Comparison of ENCODE assay signal across 32 cellular contexts in genomic region chr20:61205769-61206168, GRCh38. TPM values are rescaled to one million over a fixed set of nuclear protein-coding genes. Genes with fewer than 3 reads are reported as not detected.
"Had no signal": no experiment of that assay in that cellular context is flagged by ENCODE, and none has a peak within 500 bp of the region (broad histone marks: within the 10 kb centered on the region; RNA-seq: fewer than 3 reads in every experiment).

No MANE protein-coding gene starts in this region.

- H3K4me3 ChIP-seq: cardiac muscle cell, SJSA1 had no signal

- H3K27me3 Mint-ChIP-seq: activated CD4-positive, alpha-beta T cell treated with anti-CD3 and anti-CD28 coated beads, Interleukin-2, amount 10 ng/mL, durations not matched to agents 24 days and 14 days had no signal

- H3K9me3 ChIP-seq: SJSA1, SK-N-SH had no signal

- ATAC-seq: activated CD8-positive, alpha-beta T cell treated with anti-CD3 and anti-CD28 coated beads for 36 hours; activated T-cell treated with anti-CD3 and anti-CD28 coated beads, Interleukin-2, amount 50 U/mL, for 72 hours; activated T-helper 17 cell treated with anti-CD3 and anti-CD28 coated beads, Interleukin-2, amount 50 U/mL, for 72 hours had no signal

- H3K4me1 Mint-ChIP-seq: activated CD4-positive, alpha-beta T cell treated with anti-CD3 and anti-CD28 coated beads, Interleukin-2, amount 10 ng/mL, durations not matched to agents 24 days and 14 days; activated naive CD8-positive, alpha-beta T cell treated with anti-CD3 and anti-CD28 coated beads for 36 hours; central memory CD8-positive, alpha-beta T cell had no signal

- H3K9me3 Mint-ChIP-seq: activated CD4-positive, alpha-beta T cell treated with anti-CD3 and anti-CD28 coated beads, Interleukin-2, amount 10 ng/mL, durations not matched to agents 24 days and 14 days; activated naive CD8-positive, alpha-beta T cell treated with anti-CD3 and anti-CD28 coated beads for 36 hours; T-helper 2 cell treated with Interferon-gamma antibody and Interleukin-4, amounts not matched to agents 5 μg/mL and 100 μg/mL, for 36 hours had no signal

- H3K4me1 ChIP-seq: SJSA1 had no signal

- H3K36me3 Mint-ChIP-seq: activated naive CD8-positive, alpha-beta T cell treated with anti-CD3 and anti-CD28 coated beads for 36 hours had no signal

- H3K4me2 ChIP-seq: KMS-11, SK-N-SH had no signal

- DNase-seq: activated CD4-positive, alpha-beta T cell treated with anti-CD3 and anti-CD28 coated beads, Interleukin-2, amount 10 ng/mL, durations not matched to agents 24 days and 14 days; activated CD4-positive, alpha-beta T cell treated with anti-CD3 and anti-CD28 coated beads, Interleukin-2, amount 50 U/mL, for 4 hours; activated CD8-positive, alpha-beta T cell treated with anti-CD3 and anti-CD28 coated beads for 36 hours; activated effector memory CD4-positive, alpha-beta T cell treated with anti-CD3 and anti-CD28 coated beads, Interleukin-2, amount 50 U/mL, for 16 hours; activated naive CD4-positive, alpha-beta T cell; activated naive CD4-positive, alpha-beta T cell treated with anti-CD3 and anti-CD28 coated beads, Interleukin-2, amount 50 U/mL, for 16 hours; activated naive CD8-positive, alpha-beta T cell treated with anti-CD3 and anti-CD28 coated beads for 36 hours; activated T-cell treated with anti-CD3 and anti-CD28 coated beads, Interleukin-2, amount 50 U/mL, for 1 hour; activated T-cell treated with anti-CD3 and anti-CD28 coated beads, Interleukin-2, amount 50 U/mL, for 72 hours; amniotic stem cell; aorta; brain microvascular endothelial cell; NCI-H1048; NCI-H1105 treated with DMSO at 0.1 percent for 48 hours; NCI-H1436; NCI-H1694; NCI-H2029; NCI-H510A; NCI-H526; NCI-H748 treated with DMSO at 0.1 percent for 48 hours; NK-92 treated with Interleukin-12 subunit alpha and Interleukin-12 subunit beta, amount 100 ng/mL, for 24 hours; OCI-M1; SHP77 treated with DMSO at 0.1 percent for 48 hours; SK-N-SH had no signal

- H3K4me3 Mint-ChIP-seq: activated CD4-positive, alpha-beta T cell treated with anti-CD3 and anti-CD28 coated beads, Interleukin-2, amount 10 ng/mL, durations not matched to agents 24 days and 14 days; activated CD8-positive, alpha-beta T cell treated with anti-CD3 and anti-CD28 coated beads for 36 hours; activated naive CD8-positive, alpha-beta T cell treated with anti-CD3 and anti-CD28 coated beads for 36 hours; activated T-cell treated with anti-CD3 and anti-CD28 coated beads, Interleukin-2, amount 50 U/mL, for 72 hours; activated T-helper 17 cell treated with anti-CD3 and anti-CD28 coated beads, Interleukin-2, amount 50 U/mL, for 72 hours; central memory CD8-positive, alpha-beta T cell; T-helper 1 cell treated with Interleukin-12 subunit alpha and Interleukin-12 subunit beta and Interleukin-4 antibody, amounts not matched to agents 30 μg/mL and 1 μg/mL, for 36 hours; T-helper 2 cell treated with Interferon-gamma antibody and Interleukin-4, amounts not matched to agents 5 μg/mL and 100 μg/mL, for 36 hours had no signal

- H3K27ac Mint-ChIP-seq: activated CD4-positive, alpha-beta T cell treated with anti-CD3 and anti-CD28 coated beads, Interleukin-2, amount 10 ng/mL, durations not matched to agents 24 days and 14 days; activated CD8-positive, alpha-beta T cell treated with anti-CD3 and anti-CD28 coated beads for 36 hours; activated naive CD8-positive, alpha-beta T cell treated with anti-CD3 and anti-CD28 coated beads for 36 hours; activated T-cell treated with anti-CD3 and anti-CD28 coated beads, Interleukin-2, amount 50 U/mL, for 72 hours; activated T-helper 17 cell treated with anti-CD3 and anti-CD28 coated beads, Interleukin-2, amount 50 U/mL, for 72 hours; T-helper 1 cell treated with Interleukin-12 subunit alpha and Interleukin-12 subunit beta and Interleukin-4 antibody, amounts not matched to agents 30 μg/mL and 1 μg/mL, for 36 hours; T-helper 2 cell treated with Interferon-gamma antibody and Interleukin-4, amounts not matched to agents 5 μg/mL and 100 μg/mL, for 36 hours had no signal

- H3K27me3 ChIP-seq: brain microvascular endothelial cell, cardiac muscle cell, SJSA1 had no signal

- H3K9ac ChIP-seq: KMS-11, SK-N-SH had no signal

- H3K27ac ChIP-seq: brain microvascular endothelial cell, cardiac muscle cell, KMS-11, SJSA1 had no signal

- H3K36me3 ChIP-seq: brain microvascular endothelial cell, cardiac muscle cell, SJSA1 had no signal

RNA-seq across cellular contexts. Expression of gene CDH4, which starts 46.3 kb away (rescaled TPM):
- total RNA-seq: activated CD4-positive, alpha-beta T cell treated with anti-CD3 and anti-CD28 coated beads, Interleukin-2, amount 10 ng/mL, durations not matched to agents 24 days and 14 days; activated CD8-positive, alpha-beta memory T cell treated with anti-CD3 and anti-CD28 coated beads for 36 hours had no signal
- polyA plus RNA-seq: aorta, SK-N-SH had no signal
